Comparison of ENCODE assay signal across 22 cellular contexts in genomic region chr2:176709991-176710390, GRCh38.
A peak's percentile ranks its signal among the peaks of the same experiment; 100 is the strongest.
DNase-seq lines count a peak whose midpoint lies in the region; ATAC-seq, FAIRE-seq and TF ChIP-seq lines count a peak whose summit lies in the region.
"Had no signal": no experiment of that assay in that cellular context is flagged by ENCODE, and none has a peak within 500 bp of the region (broad histone marks: within the 10 kb centered on the region; RNA-seq: fewer than 3 reads in every experiment).

No MANE protein-coding gene starts in this region.

- TF ChIP-seq CTCF in breast epithelium (IDR thresholded peaks at IDR 0.05) (no peak), MCF 10A (IDR thresholded peaks at IDR 0.05; ENCODE audit: unreplicated experiment) (no peak), astrocyte (IDR thresholded peaks at IDR 0.05; ENCODE audit: insufficient read depth, low read depth, low read length) (no peak), nephron (IDR thresholded peaks at IDR 0.05; ENCODE audit: unreplicated experiment in 3 of 3) (no peak)

- intact Hi-C loops in breast epithelium (cut with DNase I; ENCODE audit: low total_unique reads): no loop called here
- intact Hi-C loops in MCF 10A (cut with micrococcal nuclease): no loop called here
- intact Hi-C loops in activated CD4-positive, alpha-beta memory T cell treated with anti-CD3 and anti-CD28 coated beads for 36 hours (cut with micrococcal nuclease): no loop called here

- no peak overlapping the region for H2AFZ ChIP-seq in astrocyte (ENCODE audit: low read depth, low read length)

- H3K4me3 Mint-ChIP-seq in MCF 10A (ENCODE audit: unreplicated experiment): no peak overlapping the region
- no peak overlapping the region for H3K4me3 Mint-ChIP-seq in astrocyte (ENCODE audit: unreplicated experiment)
- no peak overlapping the region for H3K4me3 Mint-ChIP-seq in nephron
- H3K4me3 Mint-ChIP-seq in activated CD4-positive, alpha-beta memory T cell treated with anti-CD3 and anti-CD28 coated beads for 36 hours: no peak overlapping the region
- H3K4me3 Mint-ChIP-seq: CD4-positive, CD25-positive, alpha-beta regulatory T cell; HFFc6 had no signal

- H3K27me3 Mint-ChIP-seq in MCF 10A (ENCODE audit: insufficient read depth, unreplicated experiment) (peaks cover 51% of the 10 kb centered on the region), astrocyte (ENCODE audit: low read depth, unreplicated experiment) (no peaks in the 10 kb centered on the region), nephron (ENCODE audit: low read depth) (peaks cover 4% of the 10 kb centered on the region)
- peaks cover 15% of the 10 kb centered on the region for H3K27me3 Mint-ChIP-seq in activated CD4-positive, alpha-beta memory T cell treated with anti-CD3 and anti-CD28 coated beads for 36 hours

- ATAC-seq in GM21717 (IDR thresholded peaks at IDR 0.05; ENCODE audit: unreplicated experiment): no peak

- POLR2A ChIA-PET in MCF 10A (lab: Yijun Ruan, JAX): no interaction called here
- POLR2A ChIA-PET in activated CD4-positive, alpha-beta memory T cell treated with anti-CD3 and anti-CD28 coated beads for 36 hours (lab: Charles Lee): no interaction called here

- H3K27ac Mint-ChIP-seq in MCF 10A (ENCODE audit: low read depth, unreplicated experiment) (no peak overlapping the region), astrocyte (ENCODE audit: unreplicated experiment) (no peak overlapping the region), nephron (peak overlapping the region in 2 of 3 experiments; percentile 43 to 71)
- H3K27ac Mint-ChIP-seq in activated CD4-positive, alpha-beta memory T cell treated with anti-CD3 and anti-CD28 coated beads for 36 hours: no peak overlapping the region
- H3K27ac Mint-ChIP-seq: CD4-positive, CD25-positive, alpha-beta regulatory T cell; HFFc6 had no signal

- no peaks in the 10 kb centered on the region for H3K79me2 ChIP-seq in astrocyte (ENCODE audit: insufficient read depth, low read length)

- BruUV-seq in MCF 10A (replicated peaks; lab: Mats Ljungman, UMichigan): no TSS peak

- TF ChIP-seq POLR2A in breast epithelium (IDR thresholded peaks at IDR 0.05): no peak

- H4K20me1 ChIP-seq in astrocyte (ENCODE audit: insufficient read depth, low read length): no peaks in the 10 kb centered on the region
- H4K20me1 ChIP-seq: BLaER1 had no signal

- no peak overlapping the region for H3K9ac ChIP-seq in astrocyte (ENCODE audit: low read length)
- H3K9ac ChIP-seq: BLaER1 had no signal

- H3K36me3 Mint-ChIP-seq in MCF 10A (ENCODE audit: insufficient read depth, unreplicated experiment) (peaks cover 5% of the 10 kb centered on the region), astrocyte (ENCODE audit: low read depth, unreplicated experiment) (no peaks in the 10 kb centered on the region), nephron (ENCODE audit: low read depth) (no peaks in the 10 kb centered on the region)
- H3K36me3 Mint-ChIP-seq in activated CD4-positive, alpha-beta memory T cell treated with anti-CD3 and anti-CD28 coated beads for 36 hours: no peaks in the 10 kb centered on the region
- H3K36me3 Mint-ChIP-seq: CD4-positive, CD25-positive, alpha-beta regulatory T cell had no signal

- no peaks in the 10 kb centered on the region for H3K27me3 ChIP-seq in breast epithelium
- peaks cover 3% of the 10 kb centered on the region for H3K27me3 ChIP-seq in astrocyte (ENCODE audit: insufficient read depth, low read length)
- H3K27me3 ChIP-seq: BLaER1 had no signal

- peak overlapping the region; percentile 44 to 70 for H3K27ac ChIP-seq in breast epithelium
- H3K27ac ChIP-seq in astrocyte (ENCODE audit: low read depth, low read length): no peak overlapping the region
- H3K27ac ChIP-seq: BLaER1 had no signal

- H3K4me3 ChIP-seq in breast epithelium (peak overlapping the region in 2 of 3 donors; percentile 16 to 51), astrocyte (ENCODE audit: insufficient read depth, low read depth, low read length) (no peak overlapping the region)
- H3K4me3 ChIP-seq: BLaER1, HAP-1, MG63 had no signal

- H3K4me1 Mint-ChIP-seq in MCF 10A (ENCODE audit: insufficient read depth, unreplicated experiment) (no peaks in the 10 kb centered on the region), astrocyte (ENCODE audit: low read depth, unreplicated experiment) (no peaks in the 10 kb centered on the region), nephron (peaks cover 29% of the 10 kb centered on the region)
- H3K4me1 Mint-ChIP-seq in activated CD4-positive, alpha-beta memory T cell treated with anti-CD3 and anti-CD28 coated beads for 36 hours (ENCODE audit: low read depth): no peaks in the 10 kb centered on the region
- H3K4me1 Mint-ChIP-seq: CD4-positive, CD25-positive, alpha-beta regulatory T cell had no signal

- CTCF ChIA-PET in MCF 10A (lab: Yijun Ruan, JAX): interaction anchor here (0.5 to 0.9 kb wide), 3 partner anchors 23 to 361 kb away, joined by 3 to 5 read pairs (median 3); no protein-coding TSS in a partner anchor
- CTCF ChIA-PET in activated CD4-positive, alpha-beta memory T cell treated with anti-CD3 and anti-CD28 coated beads for 36 hours (lab: Charles Lee): interaction anchor here (0.9 kb wide), 1 partner anchor 56 kb away, joined by 3 read pairs; no protein-coding TSS in a partner anchor

- H3K4me2 ChIP-seq in astrocyte (ENCODE audit: low read length): peak overlapping the region; percentile 22
- H3K4me2 ChIP-seq: BLaER1 had no signal

- H3K9me3 ChIP-seq in breast epithelium (no peaks in the 10 kb centered on the region), astrocyte (ENCODE audit: insufficient read depth, low read depth, low read length) (no peaks in the 10 kb centered on the region)
- H3K9me3 ChIP-seq: BLaER1, HAP-1, MG63 had no signal

- H3K36me3 ChIP-seq in breast epithelium: no peaks in the 10 kb centered on the region
- H3K36me3 ChIP-seq in astrocyte (ENCODE audit: insufficient read depth, low read length): no peaks in the 10 kb centered on the region
- H3K36me3 ChIP-seq: BLaER1, HAP-1, MG63 had no signal

- no peaks in the 10 kb centered on the region for H3K4me1 ChIP-seq in breast epithelium
- H3K4me1 ChIP-seq in astrocyte (ENCODE audit: insufficient read depth, low read length): no peaks in the 10 kb centered on the region
- H3K4me1 ChIP-seq: BLaER1, HAP-1 had no signal

- H3K9me3 Mint-ChIP-seq in MCF 10A (ENCODE audit: unreplicated experiment): no peaks in the 10 kb centered on the region
- H3K9me3 Mint-ChIP-seq in astrocyte (ENCODE audit: unreplicated experiment): no peaks in the 10 kb centered on the region
- H3K9me3 Mint-ChIP-seq in nephron: no peaks in the 10 kb centered on the region
- H3K9me3 Mint-ChIP-seq in activated CD4-positive, alpha-beta memory T cell treated with anti-CD3 and anti-CD28 coated beads for 36 hours: no peaks in the 10 kb centered on the region
- H3K9me3 Mint-ChIP-seq: CD4-positive, CD25-positive, alpha-beta regulatory T cell; HFFc6 had no signal

- FAIRE-seq in astrocyte (lab: Jason Lieb, UNC) (no peak), frontal cortex (lab: Jason Lieb, UNC) (no peak)
- FAIRE-seq: D721Med, GM19239 had no signal

- DNase-seq in breast epithelium (ENCODE audit: low spot score in 2 of 2) (no peak), MCF 10A (ENCODE audit: unreplicated experiment) (no peak), astrocyte (ENCODE audit: low read depth) (no peak), frontal cortex (ENCODE audit: low spot score in 2 of 2) (no peak)
- DNase-seq in activated CD4-positive, alpha-beta memory T cell treated with anti-CD3 and anti-CD28 coated beads for 36 hours: no peak
- DNase-seq: 8988T; CD4-positive, CD25-positive, alpha-beta regulatory T cell; GOT3; HFFc6; KBM-7; MG63; NCI-H1105 treated with DMSO at 0.1 percent for 48 hours; NCI-H146; NCI-H2029; NCI-H524 treated with DMSO at 0.1 percent for 48 hours; RPMI8226 had no signal

Comparison
In these comparisons a context has a peak if more than half of its experiments do, and no peak if none do; other contexts are left out.
1. H3K27ac Mint-ChIP-seq: peak in nephron (2 of 3); none in MCF 10A (single experiment), astrocyte (single experiment) and activated CD4-positive, alpha-beta memory T cell treated with anti-CD3 and anti-CD28 coated beads for 36 hours (single experiment).